In genomic region chr3:39519554-39519953, GRCh38 we compare ENCODE assay signal across 16 cellular contexts. TPM values are rescaled to one million over a fixed set of nuclear protein-coding genes. Genes with fewer than 3 reads are reported as not detected.
DNase-seq lines count a peak whose midpoint lies in the region; ATAC-seq and TF ChIP-seq lines count a peak whose summit lies in the region.
"Had no signal": no experiment of that assay in that cellular context is flagged by ENCODE, and none has a peak within 500 bp of the region (broad histone marks: within the 10 kb centered on the region; RNA-seq: fewer than 3 reads in every experiment).

No MANE protein-coding gene starts in this region.

- no peak overlapping the region for H3K4me3 Mint-ChIP-seq in activated CD4-positive, alpha-beta T cell treated with anti-CD3 and anti-CD28 coated beads, Interleukin-2, amount 10 ng/mL, durations not matched to agents 24 days and 14 days
- no peak overlapping the region for H3K4me3 Mint-ChIP-seq in activated CD8-positive, alpha-beta T cell treated with anti-CD3 and anti-CD28 coated beads for 36 hours
- no peak overlapping the region for H3K4me3 Mint-ChIP-seq in CD4-positive, alpha-beta T cell
- H3K4me3 Mint-ChIP-seq: B cell; CD8-positive, alpha-beta memory T cell had no signal

- H3K36me3 Mint-ChIP-seq in activated CD4-positive, alpha-beta T cell treated with anti-CD3 and anti-CD28 coated beads, Interleukin-2, amount 10 ng/mL, durations not matched to agents 24 days and 14 days (ENCODE audit: low read depth), result no peaks in the 10 kb centered on the region
- H3K36me3 Mint-ChIP-seq in activated CD8-positive, alpha-beta T cell treated with anti-CD3 and anti-CD28 coated beads for 36 hours (ENCODE audit: low read depth), result no peaks in the 10 kb centered on the region
- H3K36me3 Mint-ChIP-seq in CD4-positive, alpha-beta T cell (ENCODE audit: low read depth), result no peaks in the 10 kb centered on the region

- no peak overlapping the region for H2AFZ ChIP-seq in smooth muscle cell (ENCODE audit: low read depth)
- H2AFZ ChIP-seq: GM23248 had no signal

- WGBS in smooth muscle cell (ENCODE audit: low lambda C conversion rate), result 58% methylated on average over 3 of the region's 3 CpGs

- peaks cover 15% of the 10 kb centered on the region for H3K27me3 Mint-ChIP-seq in activated CD4-positive, alpha-beta T cell treated with anti-CD3 and anti-CD28 coated beads, Interleukin-2, amount 10 ng/mL, durations not matched to agents 24 days and 14 days
- H3K27me3 Mint-ChIP-seq in activated CD8-positive, alpha-beta T cell treated with anti-CD3 and anti-CD28 coated beads for 36 hours, result peaks cover 13% of the 10 kb centered on the region
- H3K27me3 Mint-ChIP-seq in CD4-positive, alpha-beta T cell, result peaks cover 35% of the 10 kb centered on the region

- H4K20me1 ChIP-seq in smooth muscle cell (ENCODE audit: low read depth), result no peaks in the 10 kb centered on the region
- H4K20me1 ChIP-seq: BLaER1 treated with 17β-estradiol and CSF1 and Interleukin-3, amounts not matched to agents 10 nM and 100 nM had no signal

- ATAC-seq in activated CD8-positive, alpha-beta T cell treated with anti-CD3 and anti-CD28 coated beads for 36 hours, result no peak
- no peak for ATAC-seq in CD4-positive, alpha-beta T cell (ENCODE audit: poor library complexity)

- H3F3A ChIP-seq in smooth muscle cell (ENCODE audit: low read depth), result no peaks in the 10 kb centered on the region

- no peaks in the 10 kb centered on the region for H3K27me3 ChIP-seq in smooth muscle cell (ENCODE audit: low read depth)
- H3K27me3 ChIP-seq in CD4-positive, alpha-beta T cell (ENCODE audit: control insufficient read depth, insufficient read depth, low read length), result peaks cover 4% of the 10 kb centered on the region
- H3K27me3 ChIP-seq: BLaER1 treated with 17β-estradiol and CSF1 and Interleukin-3, amounts not matched to agents 10 nM and 100 nM had no signal

- H3K9ac ChIP-seq in smooth muscle cell (ENCODE audit: low read depth), result no peak overlapping the region
- H3K9ac ChIP-seq: BLaER1 treated with 17β-estradiol and CSF1 and Interleukin-3, amounts not matched to agents 10 nM and 100 nM; GM23248 had no signal

- peaks cover 4% of the 10 kb centered on the region for H3K9me3 Mint-ChIP-seq in activated CD4-positive, alpha-beta T cell treated with anti-CD3 and anti-CD28 coated beads, Interleukin-2, amount 10 ng/mL, durations not matched to agents 24 days and 14 days
- H3K9me3 Mint-ChIP-seq in activated CD8-positive, alpha-beta T cell treated with anti-CD3 and anti-CD28 coated beads for 36 hours, result peaks cover 4% of the 10 kb centered on the region
- peaks cover 2% of the 10 kb centered on the region for H3K9me3 Mint-ChIP-seq in CD4-positive, alpha-beta T cell

- H3K27ac Mint-ChIP-seq in activated CD4-positive, alpha-beta T cell treated with anti-CD3 and anti-CD28 coated beads, Interleukin-2, amount 10 ng/mL, durations not matched to agents 24 days and 14 days, result no peak overlapping the region
- H3K27ac Mint-ChIP-seq in activated CD8-positive, alpha-beta T cell treated with anti-CD3 and anti-CD28 coated beads for 36 hours, result no peak overlapping the region
- H3K27ac Mint-ChIP-seq in CD4-positive, alpha-beta T cell, result no peak overlapping the region
- H3K27ac Mint-ChIP-seq: B cell; CD8-positive, alpha-beta memory T cell had no signal

- H3K9me3 ChIP-seq in smooth muscle cell (replicated peaks; ENCODE audit: low read depth), result no peaks in the 10 kb centered on the region
- H3K9me3 ChIP-seq in CD4-positive, alpha-beta T cell (ENCODE audit: control insufficient read depth, low read length), result peaks cover 9% of the 10 kb centered on the region
- H3K9me3 ChIP-seq: HAP-1 had no signal

- POLR2A ChIA-PET in activated CD8-positive, alpha-beta T cell treated with anti-CD3 and anti-CD28 coated beads for 36 hours (lab: Charles Lee), result no interaction called here
- POLR2A ChIA-PET in CD4-positive, alpha-beta T cell (lab: Charles Lee), result interaction anchor here (0.7 kb wide), 1 partner anchor 24 kb away, joined by 5 read pairs; no protein-coding TSS in a partner anchor

- no peak for TF ChIP-seq CTCF in smooth muscle cell (IDR thresholded peaks at IDR 0.05; ENCODE audit: borderline replicate concordance, insufficient read depth, poor library complexity, severe bottlenecking)
- no peak for TF ChIP-seq CTCF in activated CD8-positive, alpha-beta T cell treated with anti-CD3 and anti-CD28 coated beads for 36 hours (IDR thresholded peaks at IDR 0.05)
- TF ChIP-seq CTCF in CD4-positive, alpha-beta T cell (IDR thresholded peaks at IDR 0.05), result no peak

- no peaks in the 10 kb centered on the region for H3K79me2 ChIP-seq in smooth muscle cell (ENCODE audit: low read depth)

- no peaks in the 10 kb centered on the region for H3K4me1 ChIP-seq in smooth muscle cell (ENCODE audit: low read depth)
- H3K4me1 ChIP-seq: BLaER1 treated with 17β-estradiol and CSF1 and Interleukin-3, amounts not matched to agents 10 nM and 100 nM had no signal

- peak overlapping the region; percentile 13 for H3K4me2 ChIP-seq in smooth muscle cell
- H3K4me2 ChIP-seq: BLaER1 treated with 17β-estradiol and CSF1 and Interleukin-3, amounts not matched to agents 10 nM and 100 nM had no signal

- DNase-seq in activated CD4-positive, alpha-beta T cell treated with anti-CD3 and anti-CD28 coated beads, Interleukin-2, amount 10 ng/mL, durations not matched to agents 24 days and 14 days, result peak; percentile 22
- DNase-seq in activated CD4-positive, alpha-beta T cell treated with anti-CD3 and anti-CD28 coated beads, Interleukin-2, amount 50 U/mL, for 48 hours, result no peak
- peak; percentile 55 for DNase-seq in amniotic epithelial cell (ENCODE audit: low read depth)
- DNase-seq in smooth muscle cell (lab: John Stamatoyannopoulos, UW; ENCODE audit: unreplicated experiment), result no peak
- no peak for DNase-seq in activated CD8-positive, alpha-beta T cell treated with anti-CD3 and anti-CD28 coated beads for 36 hours
- DNase-seq in NK-92 treated with Interleukin-12 subunit alpha and Interleukin-12 subunit beta, amount 100 ng/mL, for 24 hours (lab: John Stamatoyannopoulos, UW), result no peak
- DNase-seq in CD4-positive, alpha-beta T cell, result no peak
- DNase-seq: 8988T; CD8-positive, alpha-beta memory T cell; COR-L47; DMS 273 treated with DMSO at 0.1 percent for 48 hours; DMS53; GM23248 had no signal

- no peaks in the 10 kb centered on the region for H3K4me1 Mint-ChIP-seq in activated CD4-positive, alpha-beta T cell treated with anti-CD3 and anti-CD28 coated beads, Interleukin-2, amount 10 ng/mL, durations not matched to agents 24 days and 14 days
- no peaks in the 10 kb centered on the region for H3K4me1 Mint-ChIP-seq in activated CD8-positive, alpha-beta T cell treated with anti-CD3 and anti-CD28 coated beads for 36 hours (ENCODE audit: low read depth)
- H3K4me1 Mint-ChIP-seq in CD4-positive, alpha-beta T cell (ENCODE audit: low read depth), result no peaks in the 10 kb centered on the region
- H3K4me1 Mint-ChIP-seq: B cell had no signal

- no peak overlapping the region for H3K27ac ChIP-seq in smooth muscle cell (ENCODE audit: low read depth)
- no peak overlapping the region for H3K27ac ChIP-seq in CD4-positive, alpha-beta T cell (ENCODE audit: low read depth, low read length)
- H3K27ac ChIP-seq: BLaER1 treated with 17β-estradiol and CSF1 and Interleukin-3, amounts not matched to agents 10 nM and 100 nM; GM23248 had no signal

- CTCF ChIA-PET in activated CD8-positive, alpha-beta T cell treated with anti-CD3 and anti-CD28 coated beads for 36 hours (lab: Charles Lee), result interaction anchor here (1.4 kb wide), 1 partner anchor 72 kb away, joined by 6 read pairs; no protein-coding TSS in a partner anchor
- CTCF ChIA-PET in CD4-positive, alpha-beta T cell (lab: Charles Lee), result interaction anchor here (0.7 kb wide), 1 partner anchor 205 kb away, joined by 4 read pairs; no protein-coding TSS in a partner anchor

- intact Hi-C loops in activated CD4-positive, alpha-beta T cell treated with anti-CD3 and anti-CD28 coated beads, Interleukin-2, amount 10 ng/mL, durations not matched to agents 24 days and 14 days (cut with micrococcal nuclease), result no loop called here
- intact Hi-C loops in activated CD8-positive, alpha-beta T cell treated with anti-CD3 and anti-CD28 coated beads for 36 hours (cut with micrococcal nuclease), result no loop called here
- intact Hi-C loops in CD4-positive, alpha-beta T cell (cut with DNase I, micrococcal nuclease), result no loop called here

- H3K36me3 ChIP-seq in smooth muscle cell (ENCODE audit: low read depth), result no peaks in the 10 kb centered on the region
- H3K36me3 ChIP-seq: BLaER1 treated with 17β-estradiol and CSF1 and Interleukin-3, amounts not matched to agents 10 nM and 100 nM; HAP-1 had no signal

- H3K4me3 ChIP-seq in smooth muscle cell, result no peak overlapping the region
- H3K4me3 ChIP-seq: BLaER1 treated with 17β-estradiol and CSF1 and Interleukin-3, amounts not matched to agents 10 nM and 100 nM; GM23248; HAP-1 had no signal

RNA-seq across cellular contexts. Expression of gene MOBP, which starts 52.1 kb away (rescaled TPM):
- total RNA-seq in activated CD4-positive, alpha-beta T cell treated with anti-CD3 and anti-CD28 coated beads, Interleukin-2, amount 10 ng/mL, durations not matched to agents 24 days and 14 days, result not detected in 2 replicates
- total RNA-seq in smooth muscle cell, result not detected in 2 replicates
- polyA plus RNA-seq in smooth muscle cell, result not detected in 2 replicates
- not detected for total RNA-seq in activated CD8-positive, alpha-beta T cell treated with anti-CD3 and anti-CD28 coated beads for 36 hours
- total RNA-seq in CD4-positive, alpha-beta T cell, result not detected
- total RNA-seq: B cell; CD8-positive, alpha-beta memory T cell; GM23248 had no signal
- polyA plus RNA-seq: CD8-positive, alpha-beta memory T cell; GM23248 had no signal

Comparison
In these comparisons a context has a peak if more than half of its experiments do, and no peak if none do; other contexts are left out.
1. DNase-seq: peak in activated CD4-positive, alpha-beta T cell treated with anti-CD3 and anti-CD28 coated beads, Interleukin-2, amount 10 ng/mL, durations not matched to agents 24 days and 14 days (single experiment) and amniotic epithelial cell (single experiment); none in activated CD4-positive, alpha-beta T cell treated with anti-CD3 and anti-CD28 coated beads, Interleukin-2, amount 50 U/mL, for 48 hours (0 of 2), smooth muscle cell (single experiment), activated CD8-positive, alpha-beta T cell treated with anti-CD3 and anti-CD28 coated beads for 36 hours (single experiment), NK-92 treated with Interleukin-12 subunit alpha and Interleukin-12 subunit beta, amount 100 ng/mL, for 24 hours (single experiment) and CD4-positive, alpha-beta T cell (0 of 10).